In the genomic region with DNA sequence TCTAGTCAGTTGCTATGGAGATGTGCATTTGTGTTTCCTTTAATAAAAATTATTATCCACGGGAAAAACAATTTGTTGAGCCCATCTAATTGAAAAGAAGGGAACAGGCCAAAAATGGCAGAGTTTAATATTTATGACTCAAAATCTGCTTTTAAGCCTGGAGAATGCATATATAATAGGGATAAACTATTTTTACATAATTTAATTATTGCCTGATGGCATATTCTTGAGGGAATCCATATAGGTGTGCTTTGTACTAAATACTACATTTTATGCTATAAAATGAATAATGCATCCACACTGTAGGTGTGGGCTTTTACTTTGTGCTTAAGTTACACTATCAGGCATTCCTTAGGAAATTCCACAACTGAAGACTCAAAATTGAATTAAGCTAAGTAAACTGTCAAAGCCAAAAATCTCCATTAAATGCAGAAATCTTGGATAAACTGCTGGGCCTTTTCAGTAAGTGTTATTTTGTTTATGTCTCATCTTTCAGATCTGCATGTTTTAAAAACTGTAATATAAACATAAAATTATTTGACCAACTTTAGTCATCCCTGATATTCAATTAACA, we compare ENCODE assay signal across 19 cellular contexts.
"Had no signal": no experiment of that assay in that cellular context is flagged by ENCODE, and none has a peak within 500 bp of the region (broad histone marks: within the 10 kb centered on the region; RNA-seq: fewer than 3 reads in every experiment).

No MANE protein-coding gene starts in this region.

- H3K4me1 ChIP-seq: esophagus muscularis mucosa, foreskin keratinocyte, gastroesophageal sphincter, heart right ventricle, left lung, lower lobe of right lung had no signal

- ATAC-seq: foreskin keratinocyte, gastroesophageal sphincter, heart right ventricle, left cardiac atrium, left lung, left ventricle myocardium superior, lower lobe of right lung, mucosa of descending colon had no signal

- H3K36me3 ChIP-seq: esophagus muscularis mucosa, gastroesophageal sphincter, heart right ventricle, left lung, lower lobe of right lung had no signal

- H3K9me3 ChIP-seq: lower lobe of right lung had no signal

- H3K4me1 Mint-ChIP-seq: naive B cell had no signal

- H3K27ac ChIP-seq: coronary artery, dorsolateral prefrontal cortex, esophagus muscularis mucosa, foreskin keratinocyte, gastroesophageal sphincter, heart right ventricle, left lung, lower lobe of right lung had no signal

- H3K27me3 ChIP-seq: dorsolateral prefrontal cortex, esophagus muscularis mucosa, foreskin keratinocyte, gastroesophageal sphincter, heart right ventricle, left lung had no signal

- H3K27ac Mint-ChIP-seq: naive B cell had no signal

- H3K4me3 Mint-ChIP-seq: naive B cell had no signal

- H3K36me3 Mint-ChIP-seq: naive B cell had no signal

- DNase-seq: dermis blood vessel endothelial cell; dorsolateral prefrontal cortex; effector CD4-positive, alpha-beta T cell; effector memory CD4-positive, alpha-beta T cell; foreskin keratinocyte; glutamatergic neuron; head of caudate nucleus; heart right ventricle; hippocampal formation; left cardiac atrium; left lung; left ventricle myocardium superior; lower lobe of right lung; mesenchymal stem cell; mucosa of descending colon; naive B cell had no signal

- H3K4me3 ChIP-seq: coronary artery, dorsolateral prefrontal cortex, esophagus muscularis mucosa, gastroesophageal sphincter, heart right ventricle, left lung, lower lobe of right lung, mucosa of descending colon had no signal
